Comparison of ENCODE assay signal across 14 cellular contexts in the genomic region with DNA sequence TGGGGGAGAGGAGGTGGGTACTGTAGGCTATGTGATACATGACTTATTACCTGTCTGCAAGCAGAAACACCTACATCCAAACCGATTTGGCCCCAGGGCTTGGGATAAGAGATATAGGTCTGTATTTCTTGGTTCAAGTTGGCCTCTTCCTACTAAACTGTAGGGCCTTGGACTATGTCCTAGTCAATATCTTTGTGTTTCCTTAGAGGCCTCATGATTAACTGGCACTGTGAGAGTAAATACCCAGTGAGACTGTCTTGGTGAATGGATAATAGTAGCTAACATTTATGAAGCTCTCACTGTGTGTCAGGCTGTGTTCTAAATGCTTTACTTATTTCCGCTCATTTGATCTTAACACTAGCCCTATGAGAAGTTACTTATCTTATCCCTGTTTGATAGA.
"Had no signal": no experiment of that assay in that cellular context is flagged by ENCODE, and none has a peak within 500 bp of the region (broad histone marks: within the 10 kb centered on the region; RNA-seq: fewer than 3 reads in every experiment).

No MANE protein-coding gene starts in this region.

- ATAC-seq: mucosa of descending colon; naive thymus-derived CD4-positive, alpha-beta T cell had no signal

- DNase-seq: activated naive CD4-positive, alpha-beta T cell treated with anti-CD3 and anti-CD28 coated beads for 36 hours; effector CD8-positive, alpha-beta T cell; esophagus squamous epithelium; mucosa of descending colon; naive thymus-derived CD4-positive, alpha-beta T cell; ovary; stimulated activated naive CD4-positive, alpha-beta T cell treated with Interleukin-2 at 50 U/mL for 16 hours; SW 1271; thyroid gland; WERI-Rb-1 had no signal

- H3K4me1 ChIP-seq: esophagus squamous epithelium had no signal

- H3K36me3 ChIP-seq: ovary, thyroid gland had no signal

- H3K9me3 Mint-ChIP-seq: activated CD4-positive, alpha-beta memory T cell treated with anti-CD3 and anti-CD28 coated beads for 36 hours; activated naive CD4-positive, alpha-beta T cell treated with anti-CD3 and anti-CD28 coated beads for 36 hours; dendritic cell treated with granulocyte-macrophage colony-stimulating factor and Interleukin-4, amounts not matched to agents 40 ng/mL and 50 ng/mL, for 4 days; memory B cell; naive thymus-derived CD4-positive, alpha-beta T cell had no signal

- H3K27me3 ChIP-seq: esophagus squamous epithelium, ovary, thyroid gland had no signal

- H3K27me3 Mint-ChIP-seq: activated CD4-positive, alpha-beta memory T cell treated with anti-CD3 and anti-CD28 coated beads for 36 hours; dendritic cell treated with granulocyte-macrophage colony-stimulating factor and Interleukin-4, amounts not matched to agents 40 ng/mL and 50 ng/mL, for 4 days; memory B cell; naive thymus-derived CD4-positive, alpha-beta T cell had no signal

- H3K4me3 Mint-ChIP-seq: activated CD4-positive, alpha-beta memory T cell treated with anti-CD3 and anti-CD28 coated beads for 36 hours; activated naive CD4-positive, alpha-beta T cell treated with anti-CD3 and anti-CD28 coated beads for 36 hours; dendritic cell treated with granulocyte-macrophage colony-stimulating factor and Interleukin-4, amounts not matched to agents 40 ng/mL and 50 ng/mL, for 4 days; memory B cell; naive thymus-derived CD4-positive, alpha-beta T cell had no signal

- H3K27ac ChIP-seq: esophagus squamous epithelium, ovary, thyroid gland, WERI-Rb-1 had no signal

- H3K9me3 ChIP-seq: esophagus squamous epithelium, mucosa of descending colon, ovary, thyroid gland had no signal

- FAIRE-seq: astrocyte had no signal

- H3K4me3 ChIP-seq: esophagus squamous epithelium, mucosa of descending colon, ovary, thyroid gland had no signal

- H3K27ac Mint-ChIP-seq: activated CD4-positive, alpha-beta memory T cell treated with anti-CD3 and anti-CD28 coated beads for 36 hours; activated naive CD4-positive, alpha-beta T cell treated with anti-CD3 and anti-CD28 coated beads for 36 hours; dendritic cell treated with granulocyte-macrophage colony-stimulating factor and Interleukin-4, amounts not matched to agents 40 ng/mL and 50 ng/mL, for 4 days; memory B cell had no signal
